1 cellular context compared by ENCODE assay signal in the genomic region with DNA sequence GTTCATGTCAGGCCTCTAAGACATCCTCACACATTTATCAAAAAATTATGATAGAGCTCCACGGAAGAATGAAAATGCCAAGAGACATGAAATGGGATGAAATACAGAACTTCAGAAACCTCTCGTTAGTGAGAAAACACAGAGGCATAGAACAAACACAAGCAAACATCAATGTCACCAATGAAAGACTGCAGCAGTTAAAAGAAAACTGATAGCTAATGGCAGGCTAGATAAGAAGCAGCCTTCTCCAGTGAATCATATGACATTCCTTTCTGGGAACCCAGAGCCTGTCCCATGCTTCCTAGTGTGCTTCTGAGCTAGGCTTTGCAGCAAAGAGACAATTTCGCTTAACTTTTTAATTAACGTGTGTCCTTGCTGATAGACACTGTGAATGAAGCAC.
TF ChIP-seq lines count a peak whose summit lies in the region.

No MANE protein-coding gene starts in this region.

TF ChIP-seq in IMR-90, 13 proteins besides CTCF, POLR2A, EP300 and RAD21:
- TF ChIP-seq CHD1 (IDR thresholded peaks at IDR 0.05; ENCODE audit: low read depth, low read length) (no peak), RCOR1 (IDR thresholded peaks at IDR 0.05; ENCODE audit: insufficient replicate concordance, low read length) (no peak), BHLHE40 (IDR thresholded peaks at IDR 0.05; ENCODE audit: low read depth, low read length) (no peak), FOS (IDR thresholded peaks at IDR 0.05; ENCODE audit: low read depth, low read length) (no peak), USF2 (IDR thresholded peaks at IDR 0.05; ENCODE audit: low read depth, low read length) (no peak), MAFK (IDR thresholded peaks at IDR 0.05; ENCODE audit: low read depth, low read length) (no peak), MXI1 (IDR thresholded peaks at IDR 0.05; ENCODE audit: borderline replicate concordance, low read depth, low read length) (no peak), MAZ (IDR thresholded peaks at IDR 0.05; ENCODE audit: borderline replicate concordance, low read depth, low read length) (no peak), SMC3 (IDR thresholded peaks at IDR 0.05; ENCODE audit: low read depth, low read length) (no peak), NFE2L2 (IDR thresholded peaks at IDR 0.05; ENCODE audit: low read depth, low read length) (no peak), ELK1 (IDR thresholded peaks at IDR 0.05; ENCODE audit: borderline replicate concordance, low read depth, low read length) (no peak), RFX5 (IDR thresholded peaks at IDR 0.05; ENCODE audit: low read depth, low read length) (no peak), CEBPB (IDR thresholded peaks at IDR 0.05; ENCODE audit: low read depth, low read length) (no peak)
